ENCODE assay signal across 10 cellular contexts in the genomic region with DNA sequence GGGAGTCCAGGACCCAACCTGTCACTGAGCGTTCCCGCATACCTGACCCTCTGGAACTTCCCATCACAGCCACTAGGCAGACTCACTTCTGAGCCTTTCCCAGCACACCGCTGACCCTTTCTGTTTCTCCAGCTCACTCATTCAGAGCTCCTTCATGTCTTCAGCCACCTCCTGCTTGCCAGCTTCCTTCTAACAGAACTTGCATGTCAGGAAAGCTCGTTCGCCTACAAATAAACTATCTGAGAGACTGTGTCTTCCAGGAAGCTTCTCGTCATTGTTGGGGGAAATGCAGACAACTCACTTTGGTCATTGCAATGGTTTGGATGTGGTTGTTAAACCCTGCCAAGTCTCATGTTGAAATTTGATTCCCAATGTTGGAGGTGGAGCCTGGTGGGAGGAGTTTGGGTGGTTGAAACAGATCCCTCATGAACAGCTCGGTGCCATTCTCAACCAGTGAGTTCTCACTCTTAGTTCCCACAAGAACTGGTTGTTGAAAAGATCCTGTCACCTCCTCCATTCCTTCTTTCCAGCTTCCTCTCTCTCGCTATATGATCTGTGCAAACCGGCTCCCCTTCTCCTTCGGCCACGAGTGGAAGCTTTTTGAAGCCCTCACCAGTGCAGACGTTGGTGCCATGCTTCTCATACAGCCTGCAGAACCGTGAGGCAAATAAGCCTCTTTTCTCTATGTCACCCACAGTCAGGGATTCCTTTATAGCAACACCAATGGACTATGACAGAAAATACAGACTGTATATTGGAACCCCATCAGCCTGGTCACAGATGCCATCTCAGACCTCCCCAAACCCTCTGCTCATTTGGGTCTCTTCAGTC.
DNase-seq lines count a peak whose midpoint lies in the region; ATAC-seq and TF ChIP-seq lines count a peak whose summit lies in the region.
"Had no signal": no experiment of that assay in that cellular context is flagged by ENCODE, and none has a peak within 500 bp of the region (broad histone marks: within the 10 kb centered on the region; RNA-seq: fewer than 3 reads in every experiment).

No MANE protein-coding gene starts in this region.

- no peaks in the 10 kb centered on the region for H3K9me3 Mint-ChIP-seq in nephron progenitor cell

- H3K27me3 ChIP-seq in DND-41 (ENCODE audit: insufficient read depth, low read length, poor library complexity), result peaks cover 26% of the 10 kb centered on the region

- no peaks in the 10 kb centered on the region for H3K9me3 ChIP-seq in DND-41 (ENCODE audit: insufficient read depth, low read length, severe bottlenecking)

- H3K27me3 Mint-ChIP-seq in nephron progenitor cell (ENCODE audit: low read depth, poor library complexity), result no peaks in the 10 kb centered on the region

- H3K27ac ChIP-seq in DND-41 (ENCODE audit: low read length), result no peak overlapping the region
- H3K27ac ChIP-seq: PC-9 had no signal

- no peaks in the 10 kb centered on the region for H3K36me3 ChIP-seq in DND-41 (ENCODE audit: insufficient read depth, low read length)

- no peak for ATAC-seq in DND-41 (ENCODE audit: insufficient read depth, low read depth)
- no peak for ATAC-seq in HG02870 (IDR thresholded peaks at IDR 0.05; ENCODE audit: unreplicated experiment)
- no peak for ATAC-seq in GM18909 (IDR thresholded peaks at IDR 0.05; ENCODE audit: poor library complexity, unreplicated experiment)
- ATAC-seq in HG03521 (IDR thresholded peaks at IDR 0.05; ENCODE audit: unreplicated experiment), result no peak
- ATAC-seq in GM18858 (IDR thresholded peaks at IDR 0.05; ENCODE audit: unreplicated experiment), result no peak
- ATAC-seq: stimulated activated naive CD8-positive, alpha-beta T cell treated with anti-CD3 and anti-CD28 coated beads, Interleukin-15, Interleukin-2, amounts not matched to agents 100 U/mL and 50 U/mL, for 24 hours had no signal

- peak overlapping the region; percentile 65 for H3K4me3 Mint-ChIP-seq in nephron progenitor cell

- no peak overlapping the region for H3K9ac ChIP-seq in DND-41 (ENCODE audit: low read depth, low read length)

- no peaks in the 10 kb centered on the region for H3K79me2 ChIP-seq in DND-41 (ENCODE audit: insufficient read depth, low read length)

- no peaks in the 10 kb centered on the region for H4K20me1 ChIP-seq in DND-41 (ENCODE audit: insufficient read depth, low read length)

- peak overlapping the region; percentile 66 for H3K27ac Mint-ChIP-seq in nephron progenitor cell

- H3K4me1 Mint-ChIP-seq in nephron progenitor cell, result peaks cover 37% of the 10 kb centered on the region

- TF ChIP-seq CTCF in DND-41 (IDR thresholded peaks at IDR 0.05; ENCODE audit: borderline replicate concordance, extremely low read depth, low read length, poor library complexity, severe bottlenecking), result peak; percentile 5
- peak; percentile 35 for TF ChIP-seq CTCF in fibroblast of mammary gland (conservative IDR thresholded peaks at IDR 0.05; ENCODE audit: control insufficient read depth, insufficient read depth, low read depth, low read length)
- TF ChIP-seq CTCF in nephron progenitor cell (IDR thresholded peaks at IDR 0.05), result no peak

- H3K4me2 ChIP-seq in DND-41 (ENCODE audit: insufficient read depth, low read length), result no peak overlapping the region
- H3K4me2 ChIP-seq: PC-9 had no signal

- H3K4me3 ChIP-seq in DND-41 (ENCODE audit: low read depth in 1 of 2, low read length in 2 of 2) (no peak overlapping the region), fibroblast of mammary gland (ENCODE audit: control insufficient read depth, low read depth, low read length) (peak overlapping the region; percentile 18)
- H3K4me3 ChIP-seq: PC-9 had no signal

- no peaks in the 10 kb centered on the region for H3K36me3 Mint-ChIP-seq in nephron progenitor cell (ENCODE audit: low read depth)

- no peak overlapping the region; the same call in 1 of the 2 replicates for H2AFZ ChIP-seq in DND-41 (ENCODE audit: low read depth, low read length)
- H2AFZ ChIP-seq: PC-9 had no signal

- H3K4me1 ChIP-seq in DND-41 (ENCODE audit: insufficient read depth, low read length), result no peaks in the 10 kb centered on the region

- no peak for DNase-seq in DND-41
- peak; percentile 34 for DNase-seq in NCI-H69 (lab: John Stamatoyannopoulos, UW)
- DNase-seq in fibroblast of mammary gland (ENCODE audit: low read depth), result peak; percentile 84
- DNase-seq in nephron progenitor cell, result peak; percentile 45
- DNase-seq: stimulated activated naive CD8-positive, alpha-beta T cell treated with anti-CD3 and anti-CD28 coated beads, Interleukin-15, Interleukin-2, amounts not matched to agents 100 U/mL and 50 U/mL, for 24 hours had no signal
